In genomic region chr3:156751461-156752025, GRCh38 we compare ENCODE assay signal across 9 cellular contexts.
A peak's percentile ranks its signal among the peaks of the same experiment; 100 is the strongest.
DNase-seq lines count a peak whose midpoint lies in the region; ATAC-seq and TF ChIP-seq lines count a peak whose summit lies in the region.
"Had no signal": no experiment of that assay in that cellular context is flagged by ENCODE, and none has a peak within 500 bp of the region (broad histone marks: within the 10 kb centered on the region; RNA-seq: fewer than 3 reads in every experiment).

No MANE protein-coding gene starts in this region.

- ATAC-seq in heart left ventricle = peak; percentile 47 to 83 (median 66)

- H3K4me1 ChIP-seq in GM23248 (ENCODE audit: insufficient read depth) = peaks cover 39% of the 10 kb centered on the region
- H3K4me1 ChIP-seq in heart left ventricle = peaks cover 0 to 13% (median 0%) of the 10 kb centered on the region in 12 donors

- H3K27ac ChIP-seq in GM23248 (peak overlapping the region; percentile 99), heart left ventricle (peak overlapping the region in 3 of 12 donors; percentile 20 to 43 (median 30))

- WGBS in GM23248 (ENCODE audit: low coverage in 1 of 2, low lambda C conversion rate in 2 of 2, missing lambda C conversion rate in 2 of 2), 2 experiments = 1% methylated on average over 15 of the region's 15 CpGs
- WGBS in heart left ventricle, 4 donors = 36 to 45% (median 42%) methylated on average over 15 of the region's 15 CpGs

- in situ Hi-C loops in GM23248 (cut with MboI) (no loop called here), ACHN (cut with HindIII; ENCODE audit: low pct_ligation_motif_present, low pct_unique_long_range_greater_than_20kb, low sequenced_read_pairs) (no loop called here)

- peak overlapping the region; percentile 45 for H2AFZ ChIP-seq in GM23248

- no peaks in the 10 kb centered on the region for H3K79me2 ChIP-seq in GM23248 (ENCODE audit: insufficient read depth)

- H3K9ac ChIP-seq in GM23248 = peak overlapping the region; percentile 91

- H3K27me3 ChIP-seq in GM23248 (replicated peaks; ENCODE audit: insufficient read depth) (no peaks in the 10 kb centered on the region), heart left ventricle (no peaks in the 10 kb centered on the region)
- H3K27me3 ChIP-seq: upper lobe of left lung had no signal

- H4K20me1 ChIP-seq in GM23248 (ENCODE audit: insufficient read depth) = no peaks in the 10 kb centered on the region

- intact Hi-C loops in heart left ventricle (cut with DNase I) = no loop called here

- TF ChIP-seq POLR2A in heart left ventricle (IDR thresholded peaks at IDR 0.05) = no peak

- peaks cover 47% of the 10 kb centered on the region for H3F3A ChIP-seq in GM23248 (ENCODE audit: insufficient read depth)

- H3K4me2 ChIP-seq in GM23248 (ENCODE audit: unreplicated experiment) = peak overlapping the region; percentile 90

- DNase-seq in GM23248 (peak; percentile 98), SW480 (ENCODE audit: low spot score) (peak; percentile 90), heart left ventricle (peak in 4 of 5 donors; percentile 27 to 56 (median 36)), retina (peak; percentile 60), germinal center (ENCODE audit: low spot score) (no peak), NCI-H226 (no peak), ACHN (no peak)
- no peak for DNase-seq in stimulated activated CD4-positive, alpha-beta T cell treated with anti-CD3 and anti-CD28 coated beads, Interleukin-2, amount 100 ng/mL, for 24 hours

- no peak for TF ChIP-seq CTCF in heart left ventricle (IDR thresholded peaks at IDR 0.05)

- H3K9me2 ChIP-seq in GM23248 (ENCODE audit: insufficient read depth) = no peaks in the 10 kb centered on the region

- H3K4me3 ChIP-seq in GM23248 = peak overlapping the region; percentile 69
- peak overlapping the region in 6 of 12 donors; percentile 2 to 47 (median 22) for H3K4me3 ChIP-seq in heart left ventricle
- H3K4me3 ChIP-seq: upper lobe of left lung had no signal

- H3K36me3 ChIP-seq in GM23248 (ENCODE audit: low read depth) (no peaks in the 10 kb centered on the region), heart left ventricle (no peaks in the 10 kb centered on the region)
- H3K36me3 ChIP-seq: upper lobe of left lung had no signal

- H3K9me3 ChIP-seq in GM23248 (ENCODE audit: low read depth) (no peaks in the 10 kb centered on the region), heart left ventricle (peaks cover 0 to 7% (median 0%) of the 10 kb centered on the region in 12 donors)
- H3K9me3 ChIP-seq: upper lobe of left lung had no signal

Comparison
In these comparisons a context has a peak if more than half of its experiments do, and no peak if none do; other contexts are left out.
1. DNase-seq: peak in GM23248 (single experiment), SW480 (single experiment), heart left ventricle (4 of 5) and retina (single experiment); none in germinal center (single experiment), stimulated activated CD4-positive, alpha-beta T cell treated with anti-CD3 and anti-CD28 coated beads, Interleukin-2, amount 100 ng/mL, for 24 hours (0 of 2), NCI-H226 (single experiment) and ACHN (single experiment).